In the genomic region with DNA sequence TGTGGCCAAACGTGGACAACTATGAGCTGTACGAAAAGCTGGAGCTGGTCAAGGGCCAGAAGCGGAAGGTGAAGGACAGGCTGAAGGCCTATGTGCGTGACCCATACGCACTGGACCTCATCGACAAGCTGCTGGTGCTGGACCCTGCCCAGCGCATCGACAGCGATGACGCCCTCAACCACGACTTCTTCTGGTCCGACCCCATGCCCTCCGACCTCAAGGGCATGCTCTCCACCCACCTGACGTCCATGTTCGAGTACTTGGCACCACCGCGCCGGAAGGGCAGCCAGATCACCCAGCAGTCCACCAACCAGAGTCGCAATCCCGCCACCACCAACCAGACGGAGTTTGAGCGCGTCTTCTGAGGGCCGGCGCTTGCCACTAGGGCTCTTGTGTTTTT, we compare ENCODE assay signal across 21 cellular contexts. TPM values are rescaled to one million over a fixed set of nuclear protein-coding genes. Genes with fewer than 3 reads are reported as not detected.
A peak's percentile ranks its signal among the peaks of the same experiment; 100 is the strongest.
DNase-seq lines count a peak whose midpoint lies in the region; ATAC-seq, FAIRE-seq and TF ChIP-seq lines count a peak whose summit lies in the region.
"Had no signal": no experiment of that assay in that cellular context is flagged by ENCODE, and none has a peak within 500 bp of the region (broad histone marks: within the 10 kb centered on the region; RNA-seq: fewer than 3 reads in every experiment).

No MANE protein-coding gene starts in this region.

- no peaks in the 10 kb centered on the region for H3K9me3 Mint-ChIP-seq in activated CD8-positive, alpha-beta T cell treated with anti-CD3 and anti-CD28 coated beads for 36 hours
- no peaks in the 10 kb centered on the region for H3K9me3 Mint-ChIP-seq in activated CD8-positive, alpha-beta T cell treated with anti-CD3 and anti-CD28 coated beads, Interleukin-2, amount 10 ng/mL, durations not matched to agents 7 days and 5 days (ENCODE audit: insufficient read depth)
- H3K9me3 Mint-ChIP-seq in neural progenitor cell = no peaks in the 10 kb centered on the region
- H3K9me3 Mint-ChIP-seq: activated B cell treated with CpG ODN at 0.5 μM for 24 hours had no signal

- POLR2A ChIA-PET in activated CD8-positive, alpha-beta T cell treated with anti-CD3 and anti-CD28 coated beads for 36 hours (lab: Charles Lee) = interaction anchor here (1.3 to 8.1 kb wide), 8 partner anchors 8 to 135 kb away, joined by 3 to 56 read pairs (median 4); a partner anchor contains a TSS
- POLR2A ChIA-PET in activated CD8-positive, alpha-beta T cell treated with anti-CD3 and anti-CD28 coated beads, Interleukin-2, amount 10 ng/mL, durations not matched to agents 7 days and 5 days (lab: Charles Lee) = interaction anchor here (1.1 kb wide), 1 partner anchor 130 kb away, joined by 3 read pairs; no protein-coding TSS in a partner anchor
- POLR2A ChIA-PET in K562 (lab: Yijun Ruan, JAX) = interaction anchor here (0.9 kb wide), 2 partner anchors 13 to 27 kb away, joined by 3 to 4 read pairs; no protein-coding TSS in a partner anchor

- H3K9me3 ChIP-seq in K562 (replicated peaks; ENCODE audit: control insufficient read depth, insufficient read depth, low read depth, low read length) = no peaks in the 10 kb centered on the region
- H3K9me3 ChIP-seq in neural progenitor cell (ENCODE audit: low read depth) = no peaks in the 10 kb centered on the region
- H3K9me3 ChIP-seq: gastrocnemius medialis, left lung, SJSA1 had no signal

- H3K36me3 ChIP-seq in H7 (replicated peaks; ENCODE audit: control insufficient read depth, insufficient read depth, low read length) = peaks cover 45% of the 10 kb centered on the region
- H3K36me3 ChIP-seq in K562 (ENCODE audit: control insufficient read depth, insufficient read depth, low read length) = peaks cover 65% of the 10 kb centered on the region
- H3K36me3 ChIP-seq in neural progenitor cell = no peaks in the 10 kb centered on the region

- H3K79me2 ChIP-seq in K562 (ENCODE audit: control insufficient read depth, insufficient read depth, low read length) (peaks cover 45% of the 10 kb centered on the region), neural progenitor cell (ENCODE audit: low read depth) (peaks cover 38% of the 10 kb centered on the region)

- H3K4me1 ChIP-seq in K562 (replicated peaks in 1 of 2; ENCODE audit: control insufficient read depth in 2 of 2, insufficient read depth in 2 of 2, low read length in 2 of 2) (peaks cover 7 to 37% of the 10 kb centered on the region in 2 experiments; a peak in 4 of 5 replicates), neural progenitor cell (peaks cover 6% of the 10 kb centered on the region)
- H3K4me1 ChIP-seq: parathyroid adenoma had no signal

- no peak for TF ChIP-seq CTCF in activated CD8-positive, alpha-beta T cell treated with anti-CD3 and anti-CD28 coated beads for 36 hours (IDR thresholded peaks at IDR 0.05)
- TF ChIP-seq CTCF in K562 (IDR thresholded peaks at IDR 0.05 in 2 of 3, conservative IDR thresholded peaks at IDR 0.05 in 1 of 3; ENCODE audit: insufficient read depth in 2 of 3, low read depth in 1 of 3, low read length in 3 of 3) = no peak
- TF ChIP-seq CTCF in neural progenitor cell (IDR thresholded peaks at IDR 0.05) = no peak

- 87% methylated on average over 10 of the region's 25 CpGs for WGBS in K562 (ENCODE audit: insufficient coverage, low coverage, missing lambda C conversion rate)

- H2AFZ ChIP-seq in K562 (ENCODE audit: low read depth, low read length) = no peak overlapping the region
- H2AFZ ChIP-seq in neural progenitor cell (replicated peaks) = no peak overlapping the region
- H2AFZ ChIP-seq: parathyroid adenoma had no signal

- H3K4me3 ChIP-seq in H7 (ENCODE audit: insufficient read depth, low read depth, low read length) = no peak overlapping the region
- no peak overlapping the region for H3K4me3 ChIP-seq in K562
- H3K4me3 ChIP-seq in neural progenitor cell = no peak overlapping the region
- H3K4me3 ChIP-seq: gastrocnemius medialis, left lung, SJSA1, skin epidermis had no signal

- H3K4me1 Mint-ChIP-seq in activated CD8-positive, alpha-beta T cell treated with anti-CD3 and anti-CD28 coated beads for 36 hours (ENCODE audit: low read depth) = peaks cover 45% of the 10 kb centered on the region
- peaks cover 52% of the 10 kb centered on the region for H3K4me1 Mint-ChIP-seq in activated CD8-positive, alpha-beta T cell treated with anti-CD3 and anti-CD28 coated beads, Interleukin-2, amount 10 ng/mL, durations not matched to agents 7 days and 5 days (ENCODE audit: low read depth)
- peaks cover 19% of the 10 kb centered on the region for H3K4me1 Mint-ChIP-seq in neural progenitor cell

- H3K27ac ChIP-seq in K562 (ENCODE audit: extremely low read depth, low read depth, low read length) (no peak overlapping the region), neural progenitor cell (no peak overlapping the region)
- H3K27ac ChIP-seq: left lung, parathyroid adenoma, SJSA1 had no signal

- H4K20me1 ChIP-seq in K562 (replicated peaks; ENCODE audit: control insufficient read depth, insufficient read depth, low read length) = peaks cover 29% of the 10 kb centered on the region
- H4K20me1 ChIP-seq in neural progenitor cell (ENCODE audit: low read depth) = peaks cover 47% of the 10 kb centered on the region

- no peak for DNase-seq in activated CD8-positive, alpha-beta T cell treated with anti-CD3 and anti-CD28 coated beads for 36 hours
- DNase-seq in activated CD8-positive, alpha-beta T cell treated with anti-CD3 and anti-CD28 coated beads, Interleukin-2, amount 10 ng/mL, durations not matched to agents 7 days and 5 days = no peak
- DNase-seq in H7 = peak; percentile 23
- no peak for DNase-seq in K562 (ENCODE audit: extremely low read depth in 1 of 4, low spot score in 3 of 4)
- DNase-seq in neural progenitor cell (ENCODE audit: low spot score) = no peak
- DNase-seq in NCI-H82 treated with DMSO at 0.1 percent for 48 hours (lab: John Stamatoyannopoulos, UW; ENCODE audit: unreplicated experiment) = no peak
- no peak for DNase-seq in HuH-7.5 (ENCODE audit: low spot score)
- DNase-seq: activated B cell treated with CpG ODN at 0.5 μM for 24 hours, C1 segment of cervical spinal cord, DMS153, erythroblast, gastrocnemius medialis, left lung, NCI-H1417, NCI-H526 treated with DMSO at 0.1 percent for 48 hours had no signal

- H3K36me3 Mint-ChIP-seq in activated CD8-positive, alpha-beta T cell treated with anti-CD3 and anti-CD28 coated beads for 36 hours (ENCODE audit: low read depth) = peaks cover 50% of the 10 kb centered on the region
- peaks cover 60% of the 10 kb centered on the region for H3K36me3 Mint-ChIP-seq in activated CD8-positive, alpha-beta T cell treated with anti-CD3 and anti-CD28 coated beads, Interleukin-2, amount 10 ng/mL, durations not matched to agents 7 days and 5 days (ENCODE audit: low read depth)
- H3K36me3 Mint-ChIP-seq in neural progenitor cell = peaks cover 30% of the 10 kb centered on the region

- H3K27me3 ChIP-seq in H7 (ENCODE audit: control insufficient read depth, insufficient read depth, low read length) (no peaks in the 10 kb centered on the region), K562 (ENCODE audit: control insufficient read depth in 2 of 2, insufficient read depth in 2 of 2, low read length in 2 of 2) (no peaks in the 10 kb centered on the region), neural progenitor cell (no peaks in the 10 kb centered on the region)
- H3K27me3 ChIP-seq: gastrocnemius medialis, left lung, SJSA1 had no signal

- peak overlapping the region; percentile 77 for H3K27ac Mint-ChIP-seq in activated CD8-positive, alpha-beta T cell treated with anti-CD3 and anti-CD28 coated beads for 36 hours
- H3K27ac Mint-ChIP-seq in activated CD8-positive, alpha-beta T cell treated with anti-CD3 and anti-CD28 coated beads, Interleukin-2, amount 10 ng/mL, durations not matched to agents 7 days and 5 days = no peak overlapping the region
- no peak overlapping the region for H3K27ac Mint-ChIP-seq in neural progenitor cell

- no peak for FAIRE-seq in K562 (lab: Jason Lieb, UNC)
- FAIRE-seq: A204.1, HTR-8/SVneo had no signal

- BruUV-seq in K562 (replicated peaks; lab: Mats Ljungman, UMichigan) = no TSS peak

- in situ Hi-C loops in K562 (cut with MboI) = no loop called here

- no peak for TF ChIP-seq POLR2A in K562 (conservative IDR thresholded peaks at IDR 0.05)

- ATAC-seq in activated CD8-positive, alpha-beta T cell treated with anti-CD3 and anti-CD28 coated beads for 36 hours = no peak
- ATAC-seq in activated CD8-positive, alpha-beta T cell treated with anti-CD3 and anti-CD28 coated beads, Interleukin-2, amount 10 ng/mL, durations not matched to agents 7 days and 5 days = no peak
- ATAC-seq in K562 = no peak
- ATAC-seq in HG02973 (IDR thresholded peaks at IDR 0.05; ENCODE audit: unreplicated experiment) = no peak
- ATAC-seq: gastrocnemius medialis, left lung had no signal

- TF ChIP-seq RAD21 in K562 (CRISPR knock-in tag; conservative IDR thresholded peaks at IDR 0.05 in 1 of 2, IDR thresholded peaks at IDR 0.05 in 1 of 2) = no peak

- TF ChIP-seq EP300 in K562 (IDR thresholded peaks at IDR 0.05; ENCODE audit: low read length) = no peak

- H3K9ac ChIP-seq in K562 (ENCODE audit: insufficient read depth in 1 of 2, low read depth in 2 of 2, low read length in 2 of 2) (peak overlapping the region in 1 of 2 experiments; percentile 38; a peak in 1 of 4 replicates), neural progenitor cell (no peak overlapping the region)
- H3K9ac ChIP-seq: parathyroid adenoma had no signal

- intact Hi-C loops in activated CD8-positive, alpha-beta T cell treated with anti-CD3 and anti-CD28 coated beads for 36 hours (cut with micrococcal nuclease) = no loop called here
- intact Hi-C loops in K562 (cut with micrococcal nuclease) = no loop called here

- H3K4me2 ChIP-seq in K562 (ENCODE audit: insufficient read depth, low read length) = no peak overlapping the region
- no peak overlapping the region for H3K4me2 ChIP-seq in neural progenitor cell

- no peaks in the 10 kb centered on the region for H3K9me1 ChIP-seq in K562 (ENCODE audit: control insufficient read depth, insufficient read depth, low read length)

- CTCF ChIA-PET in activated CD8-positive, alpha-beta T cell treated with anti-CD3 and anti-CD28 coated beads for 36 hours (lab: Charles Lee) = interaction anchor here (3.7 to 7.6 kb wide), 3 partner anchors 55 to 132 kb away, joined by 20 to 58 read pairs (median 38); a partner anchor contains a TSS
- CTCF ChIA-PET in activated CD8-positive, alpha-beta T cell treated with anti-CD3 and anti-CD28 coated beads, Interleukin-2, amount 10 ng/mL, durations not matched to agents 7 days and 5 days (lab: Charles Lee) = interaction anchor here (0.9 to 4.6 kb wide), 3 partner anchors 81 to 131 kb away, joined by 3 to 26 read pairs (median 4); a partner anchor contains a TSS
- CTCF ChIA-PET in K562 (lab: Yijun Ruan, JAX; ENCODE audit: low intra/inter-chr PET ratio) = no interaction called here

- H3F3A ChIP-seq in neural progenitor cell (ENCODE audit: low read depth) = peaks cover 41% of the 10 kb centered on the region

- H3K4me3 Mint-ChIP-seq in activated CD8-positive, alpha-beta T cell treated with anti-CD3 and anti-CD28 coated beads for 36 hours = no peak overlapping the region
- no peak overlapping the region for H3K4me3 Mint-ChIP-seq in activated CD8-positive, alpha-beta T cell treated with anti-CD3 and anti-CD28 coated beads, Interleukin-2, amount 10 ng/mL, durations not matched to agents 7 days and 5 days
- peak overlapping the region; percentile 17 for H3K4me3 Mint-ChIP-seq in neural progenitor cell
- H3K4me3 Mint-ChIP-seq: activated B cell treated with CpG ODN at 0.5 μM for 24 hours had no signal

- H3K27me3 Mint-ChIP-seq in activated CD8-positive, alpha-beta T cell treated with anti-CD3 and anti-CD28 coated beads for 36 hours = no peaks in the 10 kb centered on the region
- H3K27me3 Mint-ChIP-seq in activated CD8-positive, alpha-beta T cell treated with anti-CD3 and anti-CD28 coated beads, Interleukin-2, amount 10 ng/mL, durations not matched to agents 7 days and 5 days (ENCODE audit: low read depth) = no peaks in the 10 kb centered on the region
- peaks cover 5% of the 10 kb centered on the region for H3K27me3 Mint-ChIP-seq in neural progenitor cell (ENCODE audit: insufficient read depth, low read depth)
- H3K27me3 Mint-ChIP-seq: activated B cell treated with CpG ODN at 0.5 μM for 24 hours had no signal

RNA-seq across cellular contexts. Expression of a gene that starts 3.3 kb away (rescaled TPM):
- 10 to 100 TPM; 86.2 to 91.6 TPM for total RNA-seq in activated CD8-positive, alpha-beta T cell treated with anti-CD3 and anti-CD28 coated beads for 36 hours
- 100 to 1,000 TPM; 132 to 136 TPM for total RNA-seq in activated CD8-positive, alpha-beta T cell treated with anti-CD3 and anti-CD28 coated beads, Interleukin-2, amount 10 ng/mL, durations not matched to agents 7 days and 5 days
- 51.5 and 56.6 TPM in 2 replicates for total RNA-seq in H7 (2014; rRNA removed; shearing (Covaris generic))
- total RNA-seq in K562 (2011; cell fraction: chromatin; rRNA removed; ENCODE audit: low replicate concordance) = 56.0 and 127 TPM in 2 replicates
- 76.7 and 85.9 TPM in 2 replicates for total RNA-seq in K562 (2011; cell fraction: nucleolus; rRNA removed)
- 52.5 and 57.5 TPM in 2 replicates for total RNA-seq in K562 (2011; cell fraction: nucleoplasm; rRNA removed)
- 33.0 and 36.7 TPM in 2 replicates for total RNA-seq in K562 (2014; rRNA removed)
- total RNA-seq in K562 (2014; rRNA removed; fragmentation: Illumina TruSeq; extraction: Trizol) = 27.5 and 27.9 TPM in 2 replicates
- total RNA-seq in K562 (2015; rRNA removed; fragmentation: Illumina TruSeq; extraction: Trizol) = 28.1 and 29.8 TPM in 2 replicates
- total RNA-seq in K562 (2021) = 75.2 and 78.6 TPM in 2 replicates
- polyA plus RNA-seq in K562 (2011; rRNA removed) = 44.6 and 51.9 TPM in 2 replicates
- polyA plus RNA-seq in K562 (2011; cell fraction: cytosol; rRNA removed) = 44.4 and 58.1 TPM in 2 replicates
- polyA plus RNA-seq in K562 (2011; cell fraction: nucleus; rRNA removed) = 121 and 155 TPM in 2 replicates
- polyA plus RNA-seq in K562 (2012) = 52.1 and 60.8 TPM in 2 replicates
- polyA plus RNA-seq in K562 (2014; fragmentation: Illumina TruSeq; extraction: Trizol) = 54.1 and 60.5 TPM in 2 replicates
- 1 to 10 TPM; 4.2 to 5.0 TPM for polyA plus RNA-seq in K562 (2014; fragmentation: Nextera tagmentation; extraction: Ambion mirVana)
- polyA plus RNA-seq in K562 (2014; rRNA removed) = 34.7 and 42.6 TPM in 2 replicates
- polyA minus RNA-seq in K562 (2011; rRNA and poly(A)+ RNA removed) = 45.5 and 76.0 TPM in 2 replicates
- polyA minus RNA-seq in K562 (2011; cell fraction: cytosol; rRNA and poly(A)+ RNA removed) = 25.9 and 42.3 TPM in 2 replicates
- polyA minus RNA-seq in K562 (2011; cell fraction: nucleus; rRNA and poly(A)+ RNA removed) = 31.0 and 33.8 TPM in 2 replicates
- 22.5 and 47.8 TPM in 2 replicates for total RNA-seq in neural progenitor cell (ENCODE audit: low replicate concordance)

RNA-seq across cellular contexts. Expression of a gene that starts 10.7 kb away (rescaled TPM):
- 10 to 100 TPM; 29.9 to 30.3 TPM for total RNA-seq in activated CD8-positive, alpha-beta T cell treated with anti-CD3 and anti-CD28 coated beads for 36 hours
- total RNA-seq in activated CD8-positive, alpha-beta T cell treated with anti-CD3 and anti-CD28 coated beads, Interleukin-2, amount 10 ng/mL, durations not matched to agents 7 days and 5 days = 10 to 100 TPM; 75.6 to 77.5 TPM
- 0.26 and 0.42 TPM in 2 replicates for total RNA-seq in H7 (2014; rRNA removed; shearing (Covaris generic))
- 0.77 and 4.1 TPM in 2 replicates for total RNA-seq in K562 (2011; cell fraction: chromatin; rRNA removed; ENCODE audit: low replicate concordance)
- 0.92 and 1.2 TPM in 2 replicates for total RNA-seq in K562 (2011; cell fraction: nucleolus; rRNA removed)
- 0.88 and 1.3 TPM in 2 replicates for total RNA-seq in K562 (2011; cell fraction: nucleoplasm; rRNA removed)
- 0.29 and 1.2 TPM in 2 replicates for total RNA-seq in K562 (2014; rRNA removed)
- total RNA-seq in K562 (2014; rRNA removed; fragmentation: Illumina TruSeq; extraction: Trizol) = 0.11 and 0.19 TPM in 2 replicates
- 0.29 and 0.34 TPM in 2 replicates for total RNA-seq in K562 (2015; rRNA removed; fragmentation: Illumina TruSeq; extraction: Trizol)
- total RNA-seq in K562 (2021) = 0.83 and 0.89 TPM in 2 replicates
- polyA plus RNA-seq in K562 (2011; rRNA removed) = 0.22 and 1.3 TPM in 2 replicates
- polyA plus RNA-seq in K562 (2011; cell fraction: cytosol; rRNA removed) = 0.86 and 1.3 TPM in 2 replicates
- polyA plus RNA-seq in K562 (2011; cell fraction: nucleus; rRNA removed) = 1.5 TPM in 2 replicates
- polyA plus RNA-seq in K562 (2012) = 1.2 and 2.2 TPM in 2 replicates
- 0.19 and 0.29 TPM in 2 replicates for polyA plus RNA-seq in K562 (2014; fragmentation: Illumina TruSeq; extraction: Trizol)
- polyA plus RNA-seq in K562 (2014; fragmentation: Nextera tagmentation; extraction: Ambion mirVana) = under 1 TPM in 1 of 2 experiments, not detected in 1; 0.03 TPM
- 0.21 and 0.38 TPM in 2 replicates for polyA plus RNA-seq in K562 (2014; rRNA removed)
- polyA minus RNA-seq in K562 (2011; rRNA and poly(A)+ RNA removed) = 0.42 and 0.46 TPM in 2 replicates
- polyA minus RNA-seq in K562 (2011; cell fraction: cytosol; rRNA and poly(A)+ RNA removed) = 2.4 TPM in 1 of 2 replicates, not detected in the other
- 0.94 and 1.00 TPM in 2 replicates for polyA minus RNA-seq in K562 (2011; cell fraction: nucleus; rRNA and poly(A)+ RNA removed)
- 1.8 and 1.9 TPM in 2 replicates for total RNA-seq in neural progenitor cell (ENCODE audit: low replicate concordance)
- total RNA-seq: SJSA1 had no signal

RNA-seq across cellular contexts. Expression of a gene that starts 13.5 kb away (rescaled TPM):
- total RNA-seq in activated CD8-positive, alpha-beta T cell treated with anti-CD3 and anti-CD28 coated beads for 36 hours = 10 to 100 TPM; 79.8 to 80.4 TPM
- total RNA-seq in activated CD8-positive, alpha-beta T cell treated with anti-CD3 and anti-CD28 coated beads, Interleukin-2, amount 10 ng/mL, durations not matched to agents 7 days and 5 days = 10 to 100 TPM; 91.5 to 98.3 TPM
- total RNA-seq in H7 (2014; rRNA removed; shearing (Covaris generic)) = 84.9 and 92.2 TPM in 2 replicates
- total RNA-seq in K562 (2011; cell fraction: chromatin; rRNA removed; ENCODE audit: low replicate concordance) = 82.8 and 192 TPM in 2 replicates
- total RNA-seq in K562 (2011; cell fraction: nucleolus; rRNA removed) = 117 and 131 TPM in 2 replicates
- total RNA-seq in K562 (2011; cell fraction: nucleoplasm; rRNA removed) = 76.6 and 93.6 TPM in 2 replicates
- total RNA-seq in K562 (2014; rRNA removed) (77.1 and 91.1 TPM in 2 replicates), K562 (2014; rRNA removed; fragmentation: Illumina TruSeq; extraction: Trizol) (19.7 and 32.6 TPM in 2 replicates), K562 (2015; rRNA removed; fragmentation: Illumina TruSeq; extraction: Trizol) (52.9 and 54.0 TPM in 2 replicates), K562 (2021) (85.1 and 90.2 TPM in 2 replicates), neural progenitor cell (ENCODE audit: low replicate concordance) (32.8 and 60.5 TPM in 2 replicates)
- polyA plus RNA-seq in K562 (2011; rRNA removed) (59.2 and 65.5 TPM in 2 replicates), K562 (2014; fragmentation: Illumina TruSeq; extraction: Trizol) (86.4 and 87.8 TPM in 2 replicates), K562 (2014; fragmentation: Nextera tagmentation; extraction: Ambion mirVana) (1 to 10 TPM in 1 of 2 experiments, under 1 TPM in 1; 0.84 to 2.0 TPM), K562 (2014; rRNA removed) (61.4 and 63.1 TPM in 2 replicates)
- polyA plus RNA-seq in K562 (2011; cell fraction: cytosol; rRNA removed) = 77.6 and 147 TPM in 2 replicates
- 83.8 and 119 TPM in 2 replicates for polyA plus RNA-seq in K562 (2011; cell fraction: nucleus; rRNA removed)
- 59.3 and 62.8 TPM in 2 replicates for polyA plus RNA-seq in K562 (2012)
- 31.3 and 52.3 TPM in 2 replicates for polyA minus RNA-seq in K562 (2011; rRNA and poly(A)+ RNA removed)
- polyA minus RNA-seq in K562 (2011; cell fraction: cytosol; rRNA and poly(A)+ RNA removed) = 47.3 and 50.9 TPM in 2 replicates
- 28.5 and 31.4 TPM in 2 replicates for polyA minus RNA-seq in K562 (2011; cell fraction: nucleus; rRNA and poly(A)+ RNA removed)

RNA-seq across cellular contexts. Expression of a gene that starts 54.1 kb away (rescaled TPM):
- 10 to 100 TPM; 14.4 to 16.1 TPM for total RNA-seq in activated CD8-positive, alpha-beta T cell treated with anti-CD3 and anti-CD28 coated beads for 36 hours
- 10 to 100 TPM; 27.0 to 29.1 TPM for total RNA-seq in activated CD8-positive, alpha-beta T cell treated with anti-CD3 and anti-CD28 coated beads, Interleukin-2, amount 10 ng/mL, durations not matched to agents 7 days and 5 days
- total RNA-seq in H7 (2014; rRNA removed; shearing (Covaris generic)) = 13.7 and 19.3 TPM in 2 replicates
- total RNA-seq in K562 (2011; cell fraction: chromatin; rRNA removed; ENCODE audit: low replicate concordance) = 7.9 and 25.4 TPM in 2 replicates
- total RNA-seq in K562 (2011; cell fraction: nucleolus; rRNA removed) = 33.0 and 44.0 TPM in 2 replicates
- 22.6 and 27.5 TPM in 2 replicates for total RNA-seq in K562 (2011; cell fraction: nucleoplasm; rRNA removed)
- total RNA-seq in K562 (2014; rRNA removed) (21.3 and 23.5 TPM in 2 replicates), K562 (2014; rRNA removed; fragmentation: Illumina TruSeq; extraction: Trizol) (3.0 and 3.7 TPM in 2 replicates), K562 (2015; rRNA removed; fragmentation: Illumina TruSeq; extraction: Trizol) (11.1 and 12.0 TPM in 2 replicates), K562 (2021) (25.9 and 28.3 TPM in 2 replicates), neural progenitor cell (ENCODE audit: low replicate concordance) (5.5 and 18.3 TPM in 2 replicates)
- polyA plus RNA-seq in K562 (2011; rRNA removed) (8.4 and 15.0 TPM in 2 replicates), K562 (2014; fragmentation: Illumina TruSeq; extraction: Trizol) (15.7 and 22.6 TPM in 2 replicates), K562 (2014; fragmentation: Nextera tagmentation; extraction: Ambion mirVana) (1 to 10 TPM in 1 of 2 experiments, under 1 TPM in 1; 0.80 to 1.1 TPM), K562 (2014; rRNA removed) (22.5 and 27.2 TPM in 2 replicates)
- polyA plus RNA-seq in K562 (2011; cell fraction: cytosol; rRNA removed) = 20.5 and 35.0 TPM in 2 replicates
- 34.3 and 45.7 TPM in 2 replicates for polyA plus RNA-seq in K562 (2011; cell fraction: nucleus; rRNA removed)
- polyA plus RNA-seq in K562 (2012) = 20.6 and 50.6 TPM in 2 replicates
- 2.8 and 3.6 TPM in 2 replicates for polyA minus RNA-seq in K562 (2011; rRNA and poly(A)+ RNA removed)
- polyA minus RNA-seq in K562 (2011; cell fraction: cytosol; rRNA and poly(A)+ RNA removed) = 11.3 and 18.2 TPM in 2 replicates
- 12.5 and 19.1 TPM in 2 replicates for polyA minus RNA-seq in K562 (2011; cell fraction: nucleus; rRNA and poly(A)+ RNA removed)

Comparison
In these comparisons a context has a peak if more than half of its experiments do, and no peak if none do; other contexts are left out.
1. RNA of a gene that starts 10.7 kb away (total RNA-seq): 75.6 to 77.5 TPM in activated CD8-positive, alpha-beta T cell treated with anti-CD3 and anti-CD28 coated beads, Interleukin-2, amount 10 ng/mL, durations not matched to agents 7 days and 5 days and 29.9 to 30.3 TPM in activated CD8-positive, alpha-beta T cell treated with anti-CD3 and anti-CD28 coated beads for 36 hours; 1.8 to 1.9 TPM in neural progenitor cell, 0.11 to 4.1 TPM in K562 and 0.26 to 0.42 TPM in H7; every median in the first group is over 4 times any median in the second.